Comparison of ENCODE assay signal across 8 cellular contexts in genomic region chr14:33950320-33951182, GRCh38. TPM values are rescaled to one million over a fixed set of nuclear protein-coding genes. Genes with fewer than 3 reads are reported as not detected.
DNase-seq lines count a peak whose midpoint lies in the region; ATAC-seq and TF ChIP-seq lines count a peak whose summit lies in the region.

Gene EGLN3 (minus strand): TSS chr14:33951074. CDS start chr14:33950752, 322 bp downstream.

- DNase-seq in Calu3: peak; percentile 90
- peak; percentile 25 to 51 for DNase-seq in HL-60 (ENCODE audit: low read depth in 1 of 2, low spot score in 1 of 2)
- peak; percentile 25 to 96 (median 91) for DNase-seq in Peyer's patch
- DNase-seq in activated naive CD4-positive, alpha-beta T cell treated with anti-CD3 and anti-CD28 coated beads for 36 hours: peak; percentile 48
- peak; percentile 96 for DNase-seq in neural progenitor cell (ENCODE audit: low spot score)

- H4K20me1 ChIP-seq in neural progenitor cell (ENCODE audit: low read depth): peaks cover 45% of the 10 kb centered on the region

- no peak for TF ChIP-seq CTCF in Calu3 (IDR thresholded peaks at IDR 0.05; ENCODE audit: unreplicated experiment)
- TF ChIP-seq CTCF in HL-60 (IDR thresholded peaks at IDR 0.05; ENCODE audit: insufficient read depth, low read length): no peak
- no peak for TF ChIP-seq CTCF in Peyer's patch (IDR thresholded peaks at IDR 0.05)
- peak in 1 of 4 experiments; percentile 12 for TF ChIP-seq CTCF in gastroesophageal sphincter (IDR thresholded peaks at IDR 0.05)
- no peak for TF ChIP-seq CTCF in neural progenitor cell (IDR thresholded peaks at IDR 0.05)

- H3K27ac ChIP-seq in HL-60 (replicated peaks): no peak within 1 kb of the TSS
- peak within 1 kb of the TSS; percentile 58 to 83 (median 72) for H3K27ac ChIP-seq in Peyer's patch
- H3K27ac ChIP-seq in gastroesophageal sphincter: peak within 1 kb of the TSS; percentile 58 to 90 (median 88)
- H3K27ac ChIP-seq in neural progenitor cell: peak within 1 kb of the TSS; percentile 58
- peak within 1 kb of the TSS; percentile 79 for H3K27ac ChIP-seq in thymus (ENCODE audit: low read depth)

- CTCF ChIA-PET in Calu3 (lab: Charles Lee): interaction anchor here (1.5 kb wide), 1 partner anchor 148 kb away, joined by 4 read pairs; no protein-coding TSS in a partner anchor
- CTCF ChIA-PET in activated naive CD4-positive, alpha-beta T cell treated with anti-CD3 and anti-CD28 coated beads for 36 hours (lab: Charles Lee): interaction anchor here (0.6 kb wide), 2 partner anchors 111 to 365 kb away, joined by 3 read pairs; no protein-coding TSS in a partner anchor

- 0% methylated on average over 8 of the region's 91 CpGs; no CpG with 5 or more reads in 1 of the 2 donors for whole genome bisulfite sequencing in gastroesophageal sphincter (ENCODE audit: low coverage in 1 of 2), 2 donors
- under 1% methylated on average over 91 of the region's 91 CpGs for WGBS in thymus

- H3K36me3 Mint-ChIP-seq in Calu3 (ENCODE audit: insufficient read depth, unreplicated experiment) (peaks cover 8% of the 10 kb centered on the region), neural progenitor cell (peaks cover 6% of the 10 kb centered on the region)
- H3K36me3 Mint-ChIP-seq in activated naive CD4-positive, alpha-beta T cell treated with anti-CD3 and anti-CD28 coated beads for 36 hours (ENCODE audit: low read depth): no peaks in the 10 kb centered on the region

- peak within 1 kb of the TSS; percentile 45 for H3K9ac ChIP-seq in neural progenitor cell

- H3K4me1 Mint-ChIP-seq in Calu3 (ENCODE audit: low read depth, unreplicated experiment): peaks cover 8% of the 10 kb centered on the region
- peaks cover 7% of the 10 kb centered on the region for H3K4me1 Mint-ChIP-seq in activated naive CD4-positive, alpha-beta T cell treated with anti-CD3 and anti-CD28 coated beads for 36 hours (ENCODE audit: low read depth)
- peaks cover 37% of the 10 kb centered on the region for H3K4me1 Mint-ChIP-seq in neural progenitor cell

- BruUV-seq in Calu3 (replicated peaks; lab: Mats Ljungman, UMichigan): no TSS peak

- H3K27me3 Mint-ChIP-seq in Calu3 (ENCODE audit: unreplicated experiment): peaks cover 34% of the 10 kb centered on the region
- H3K27me3 Mint-ChIP-seq in activated naive CD4-positive, alpha-beta T cell treated with anti-CD3 and anti-CD28 coated beads for 36 hours (ENCODE audit: low read depth): peaks cover 47% of the 10 kb centered on the region
- peaks cover 12% of the 10 kb centered on the region for H3K27me3 Mint-ChIP-seq in neural progenitor cell (ENCODE audit: insufficient read depth, low read depth)

- H3K4me3 ChIP-seq in HL-60 (replicated peaks; ENCODE audit: insufficient read depth, low read length) (peak within 1 kb of the TSS; percentile 61), Peyer's patch (peak within 1 kb of the TSS; percentile 38 to 92 (median 54)), gastroesophageal sphincter (peak within 1 kb of the TSS; percentile 85 to 94), neural progenitor cell (peak within 1 kb of the TSS; percentile 65), thymus (ENCODE audit: low read length) (peak within 1 kb of the TSS; percentile 89)

- peak within 1 kb of the TSS; percentile 6 for H2AFZ ChIP-seq in neural progenitor cell (replicated peaks)

- intact Hi-C loops in Calu3 (cut with micrococcal nuclease; ENCODE audit: unreplicated experiment): loop anchor here (10.0 kb wide), 1 partner anchor 144 kb away; no protein-coding TSS in a partner anchor
- intact Hi-C loops in activated naive CD4-positive, alpha-beta T cell treated with anti-CD3 and anti-CD28 coated beads for 36 hours (cut with micrococcal nuclease): loop anchor here (10.0 kb wide), 1 partner anchor 274 kb away; no protein-coding TSS in a partner anchor

- peaks cover 53% of the 10 kb centered on the region for H3K79me2 ChIP-seq in neural progenitor cell (ENCODE audit: low read depth)

- H3K9me3 Mint-ChIP-seq in Calu3 (ENCODE audit: low read depth, unreplicated experiment): no peaks in the 10 kb centered on the region
- H3K9me3 Mint-ChIP-seq in activated naive CD4-positive, alpha-beta T cell treated with anti-CD3 and anti-CD28 coated beads for 36 hours: no peaks in the 10 kb centered on the region
- H3K9me3 Mint-ChIP-seq in neural progenitor cell: peaks cover 6% of the 10 kb centered on the region

- no peaks in the 10 kb centered on the region for H3K36me3 ChIP-seq in Peyer's patch
- no peaks in the 10 kb centered on the region for H3K36me3 ChIP-seq in gastroesophageal sphincter
- H3K36me3 ChIP-seq in neural progenitor cell: no peaks in the 10 kb centered on the region
- no peaks in the 10 kb centered on the region for H3K36me3 ChIP-seq in thymus (ENCODE audit: control insufficient read depth, insufficient read depth)

- H3F3A ChIP-seq in neural progenitor cell (ENCODE audit: low read depth): peaks cover 7% of the 10 kb centered on the region

- ATAC-seq in GM19455 (IDR thresholded peaks at IDR 0.05; ENCODE audit: unreplicated experiment) (peak; percentile 76), gastroesophageal sphincter (peak; percentile 98)

- peak within 1 kb of the TSS; percentile 87 for H3K4me2 ChIP-seq in neural progenitor cell

- H3K9me3 ChIP-seq in Peyer's patch (no peaks in the 10 kb centered on the region), gastroesophageal sphincter (no peaks in the 10 kb centered on the region), neural progenitor cell (ENCODE audit: low read depth) (no peaks in the 10 kb centered on the region), thymus (ENCODE audit: control insufficient read depth) (no peaks in the 10 kb centered on the region)

- H3K27ac Mint-ChIP-seq in Calu3 (ENCODE audit: unreplicated experiment) (peak within 1 kb of the TSS; percentile 78), neural progenitor cell (peak within 1 kb of the TSS; percentile 18)
- H3K27ac Mint-ChIP-seq in activated naive CD4-positive, alpha-beta T cell treated with anti-CD3 and anti-CD28 coated beads for 36 hours: no peak within 1 kb of the TSS

- H3K4me3 Mint-ChIP-seq in Calu3 (ENCODE audit: low read depth, unreplicated experiment) (peak within 1 kb of the TSS; percentile 97), neural progenitor cell (peak within 1 kb of the TSS; percentile 81)
- H3K4me3 Mint-ChIP-seq in activated naive CD4-positive, alpha-beta T cell treated with anti-CD3 and anti-CD28 coated beads for 36 hours: peak within 1 kb of the TSS; percentile 72

- TF ChIP-seq POLR2A in Peyer's patch (IDR thresholded peaks at IDR 0.05) (peak; percentile 98 to 99), gastroesophageal sphincter (IDR thresholded peaks at IDR 0.05) (peak; percentile 97)

- H3K27me3 ChIP-seq in HL-60 (ENCODE audit: insufficient read depth, poor library complexity, severe bottlenecking) (peaks cover 30% of the 10 kb centered on the region), Peyer's patch (no peaks in the 10 kb centered on the region), gastroesophageal sphincter (no peaks in the 10 kb centered on the region), neural progenitor cell (no peaks in the 10 kb centered on the region), thymus (ENCODE audit: control insufficient read depth, insufficient read depth) (peaks cover 5% of the 10 kb centered on the region)

- TF ChIP-seq EP300 in gastroesophageal sphincter (IDR thresholded peaks at IDR 0.05): no peak

- peaks cover 0 to 14% (median 0%) of the 10 kb centered on the region in 4 donors for H3K4me1 ChIP-seq in Peyer's patch
- H3K4me1 ChIP-seq in gastroesophageal sphincter: peaks cover 4 to 69% (median 5%) of the 10 kb centered on the region in 3 donors
- H3K4me1 ChIP-seq in neural progenitor cell: peaks cover 34% of the 10 kb centered on the region
- peaks cover 19% of the 10 kb centered on the region for H3K4me1 ChIP-seq in thymus (ENCODE audit: control insufficient read depth, insufficient read depth, low read length)

RNA-seq across cellular contexts. Expression of gene EGLN3, which starts in this region (rescaled TPM):
- total RNA-seq in Calu3 (2022) (2.7 and 3.1 TPM in 2 replicates), Peyer's patch (10 to 100 TPM; 14.0 to 82.9 (median 56.2) TPM), gastroesophageal sphincter (10 to 100 TPM; 17.7 to 39.8 (median 33.5) TPM), neural progenitor cell (ENCODE audit: low replicate concordance) (65.0 and 73.5 TPM in 2 replicates)
- under 1 TPM; 0.07 to 0.48 TPM for total RNA-seq in activated naive CD4-positive, alpha-beta T cell treated with anti-CD3 and anti-CD28 coated beads for 36 hours
- 8.6 TPM for polyA plus RNA-seq in thymus

Comparison
In these comparisons a context has a peak if more than half of its experiments do, and no peak if none do; other contexts are left out.
1. Peak in DNase-seq in activated naive CD4-positive, alpha-beta T cell treated with anti-CD3 and anti-CD28 coated beads for 36 hours; RNA of the gene not detected or under 1 TPM.
2. DNase-seq: peak in every context shown above with its lines; median percentile 96 in neural progenitor cell; 91 in Peyer's patch; 90 in Calu3; 48 in activated naive CD4-positive, alpha-beta T cell treated with anti-CD3 and anti-CD28 coated beads for 36 hours; 38 in HL-60.